ENCODE assay signal across 17 cellular contexts in genomic region chr11:126430581-126431320, GRCh38.
A peak's percentile ranks its signal among the peaks of the same experiment; 100 is the strongest.
DNase-seq lines count a peak whose midpoint lies in the region; ATAC-seq and TF ChIP-seq lines count a peak whose summit lies in the region.
"Had no signal": no experiment of that assay in that cellular context is flagged by ENCODE, and none has a peak within 500 bp of the region (broad histone marks: within the 10 kb centered on the region; RNA-seq: fewer than 3 reads in every experiment).

No MANE protein-coding gene starts in this region.

- TF ChIP-seq CTCF in HFFc6 (IDR thresholded peaks at IDR 0.05) (no peak), fibroblast of lung (conservative IDR thresholded peaks at IDR 0.05 in 1 of 2, IDR thresholded peaks at IDR 0.05 in 1 of 2; ENCODE audit: low read depth in 1 of 2, low read length in 2 of 2) (no peak), spleen (IDR thresholded peaks at IDR 0.05 in 8 of 11, conservative IDR thresholded peaks at IDR 0.05 in 3 of 11) (no peak), glutamatergic neuron (IDR thresholded peaks at IDR 0.05; ENCODE audit: partially characterized antibody, unreplicated experiment) (no peak)

- no peak overlapping the region for H3K4me2 ChIP-seq in fibroblast of lung (ENCODE audit: extremely low read depth, insufficient read depth, low read length)

- WGBS in spleen, 5 donors: 87 to 92% (median 89%) methylated on average over 10 of the region's 10 CpGs

- intact Hi-C loops in spleen (cut with DNase I; ENCODE audit: low total_unique reads): no loop called here

- DNase-seq in HFFc6 (no peak), RPMI7951 (ENCODE audit: low read depth) (peak; percentile 62), fibroblast of lung (ENCODE audit: low read depth in 2 of 2) (peak in 1 of 2 donors; percentile 10), spleen (no peak), glutamatergic neuron (no peak)
- DNase-seq: activated CD4-positive, CD25-positive, alpha-beta regulatory T cell; activated CD8-positive, alpha-beta memory T cell treated with anti-CD3 and anti-CD28 coated beads, Interleukin-2, amount 10 ng/mL, durations not matched to agents 7 days and 5 days; CD4-positive, alpha-beta T cell; Karpas-422; left lung; NCI-H1694 treated with DMSO at 0.1 percent for 48 hours; NCI-H524 treated with DMSO at 0.1 percent for 48 hours had no signal

- peak overlapping the region; percentile 94; the same call in 1 of the 2 replicates for H3K27ac Mint-ChIP-seq in HFFc6
- H3K27ac Mint-ChIP-seq in glutamatergic neuron (ENCODE audit: unreplicated experiment): no peak overlapping the region
- H3K27ac Mint-ChIP-seq: activated CD8-positive, alpha-beta memory T cell treated with anti-CD3 and anti-CD28 coated beads, Interleukin-2, amount 10 ng/mL, durations not matched to agents 7 days and 5 days; CD4-positive, alpha-beta T cell; natural killer cell treated with Interleukin-12 subunit alpha and Interleukin-12 subunit beta and Interleukin-15 and Interleukin-18, amount 100 ng/mL, for 72 hours had no signal

- H3K27me3 Mint-ChIP-seq in HFFc6 (ENCODE audit: insufficient read depth) (peaks cover 8% of the 10 kb centered on the region; the same call in 1 of the 2 replicates), glutamatergic neuron (ENCODE audit: unreplicated experiment) (peaks cover 5% of the 10 kb centered on the region)
- H3K27me3 Mint-ChIP-seq: activated CD8-positive, alpha-beta memory T cell treated with anti-CD3 and anti-CD28 coated beads, Interleukin-2, amount 10 ng/mL, durations not matched to agents 7 days and 5 days; CD4-positive, alpha-beta T cell; natural killer cell treated with Interleukin-12 subunit alpha and Interleukin-12 subunit beta and Interleukin-15 and Interleukin-18, amount 100 ng/mL, for 72 hours had no signal

- no peaks in the 10 kb centered on the region for H3K79me2 ChIP-seq in fibroblast of lung (ENCODE audit: control insufficient read depth, insufficient read depth, low read length)

- H3K4me3 Mint-ChIP-seq in HFFc6: no peak overlapping the region
- no peak overlapping the region for H3K4me3 Mint-ChIP-seq in glutamatergic neuron (ENCODE audit: unreplicated experiment)
- H3K4me3 Mint-ChIP-seq: activated CD8-positive, alpha-beta memory T cell treated with anti-CD3 and anti-CD28 coated beads, Interleukin-2, amount 10 ng/mL, durations not matched to agents 7 days and 5 days; CD4-positive, alpha-beta T cell; natural killer cell treated with Interleukin-12 subunit alpha and Interleukin-12 subunit beta and Interleukin-15 and Interleukin-18, amount 100 ng/mL, for 72 hours had no signal

- no peaks in the 10 kb centered on the region for H3K9me3 Mint-ChIP-seq in HFFc6
- H3K9me3 Mint-ChIP-seq in glutamatergic neuron (ENCODE audit: unreplicated experiment): peaks cover 10% of the 10 kb centered on the region
- H3K9me3 Mint-ChIP-seq: CD4-positive, alpha-beta T cell; natural killer cell treated with Interleukin-12 subunit alpha and Interleukin-12 subunit beta and Interleukin-15 and Interleukin-18, amount 100 ng/mL, for 72 hours had no signal

- H3K27me3 ChIP-seq in fibroblast of lung (ENCODE audit: control insufficient read depth, insufficient read depth, low read length) (no peaks in the 10 kb centered on the region), spleen (replicated peaks in 1 of 7) (peaks cover 0 to 5% (median 0%) of the 10 kb centered on the region in 7 donors)
- H3K27me3 ChIP-seq: body of pancreas, left lung had no signal

- H3K36me3 ChIP-seq in fibroblast of lung (ENCODE audit: control insufficient read depth, insufficient read depth, low read length) (no peaks in the 10 kb centered on the region), spleen (no peaks in the 10 kb centered on the region)
- H3K36me3 ChIP-seq: left lung had no signal

- no peak overlapping the region for H2AFZ ChIP-seq in fibroblast of lung (ENCODE audit: low read length)

- peaks cover 16% of the 10 kb centered on the region for H3K4me1 ChIP-seq in fibroblast of lung (ENCODE audit: control insufficient read depth, extremely low read depth, insufficient read depth, low read length)
- peaks cover 10 to 74% (median 40%) of the 10 kb centered on the region in 6 donors for H3K4me1 ChIP-seq in spleen
- H3K4me1 ChIP-seq: body of pancreas had no signal

- TF ChIP-seq POLR2A in spleen (IDR thresholded peaks at IDR 0.05): no peak

- H3K36me3 Mint-ChIP-seq in HFFc6 (ENCODE audit: low read depth): peaks cover 21% of the 10 kb centered on the region
- no peaks in the 10 kb centered on the region for H3K36me3 Mint-ChIP-seq in glutamatergic neuron (ENCODE audit: unreplicated experiment)
- H3K36me3 Mint-ChIP-seq: activated CD8-positive, alpha-beta memory T cell treated with anti-CD3 and anti-CD28 coated beads, Interleukin-2, amount 10 ng/mL, durations not matched to agents 7 days and 5 days; natural killer cell treated with Interleukin-12 subunit alpha and Interleukin-12 subunit beta and Interleukin-15 and Interleukin-18, amount 100 ng/mL, for 72 hours had no signal

- H3K9ac ChIP-seq in fibroblast of lung (ENCODE audit: insufficient read depth, low read length): no peak overlapping the region

- H3K4me3 ChIP-seq in fibroblast of lung (replicated peaks in 1 of 4; ENCODE audit: control extremely low read depth in 1 of 4, insufficient read depth in 1 of 4, low read depth in 3 of 4, low read length in 4 of 4) (no peak overlapping the region), spleen (no peak overlapping the region)
- H3K4me3 ChIP-seq: body of pancreas, left lung had no signal

- H4K20me1 ChIP-seq in fibroblast of lung (ENCODE audit: control insufficient read depth, extremely low read depth, insufficient read depth, low read length): no peaks in the 10 kb centered on the region

- ATAC-seq in HG03439 (IDR thresholded peaks at IDR 0.05; ENCODE audit: unreplicated experiment) (no peak), GM18909 (IDR thresholded peaks at IDR 0.05; ENCODE audit: poor library complexity, unreplicated experiment) (no peak)
- ATAC-seq: activated CD8-positive, alpha-beta memory T cell treated with anti-CD3 and anti-CD28 coated beads, Interleukin-2, amount 10 ng/mL, durations not matched to agents 7 days and 5 days; natural killer cell treated with Interleukin-12 subunit alpha and Interleukin-12 subunit beta and Interleukin-15 and Interleukin-18, amount 100 ng/mL, for 72 hours had no signal

- H3K9me3 ChIP-seq in fibroblast of lung (ENCODE audit: control insufficient read depth, insufficient read depth, low read depth, low read length) (no peaks in the 10 kb centered on the region), spleen (no peaks in the 10 kb centered on the region)
- H3K9me3 ChIP-seq: body of pancreas, left lung had no signal

- H3K4me1 Mint-ChIP-seq in HFFc6 (ENCODE audit: low read depth) (peaks cover 21% of the 10 kb centered on the region), glutamatergic neuron (ENCODE audit: low read depth, unreplicated experiment) (peaks cover 27% of the 10 kb centered on the region)
- H3K4me1 Mint-ChIP-seq: activated CD8-positive, alpha-beta memory T cell treated with anti-CD3 and anti-CD28 coated beads, Interleukin-2, amount 10 ng/mL, durations not matched to agents 7 days and 5 days had no signal

- H3K27ac ChIP-seq in fibroblast of lung (ENCODE audit: insufficient read depth, low read length) (peak overlapping the region; percentile 72), spleen (peak overlapping the region in 7 of 8 donors; percentile 65 to 84 (median 72))
- H3K27ac ChIP-seq: body of pancreas, HL-60 had no signal
